19 cellular contexts compared by ENCODE assay signal in the genomic region with DNA sequence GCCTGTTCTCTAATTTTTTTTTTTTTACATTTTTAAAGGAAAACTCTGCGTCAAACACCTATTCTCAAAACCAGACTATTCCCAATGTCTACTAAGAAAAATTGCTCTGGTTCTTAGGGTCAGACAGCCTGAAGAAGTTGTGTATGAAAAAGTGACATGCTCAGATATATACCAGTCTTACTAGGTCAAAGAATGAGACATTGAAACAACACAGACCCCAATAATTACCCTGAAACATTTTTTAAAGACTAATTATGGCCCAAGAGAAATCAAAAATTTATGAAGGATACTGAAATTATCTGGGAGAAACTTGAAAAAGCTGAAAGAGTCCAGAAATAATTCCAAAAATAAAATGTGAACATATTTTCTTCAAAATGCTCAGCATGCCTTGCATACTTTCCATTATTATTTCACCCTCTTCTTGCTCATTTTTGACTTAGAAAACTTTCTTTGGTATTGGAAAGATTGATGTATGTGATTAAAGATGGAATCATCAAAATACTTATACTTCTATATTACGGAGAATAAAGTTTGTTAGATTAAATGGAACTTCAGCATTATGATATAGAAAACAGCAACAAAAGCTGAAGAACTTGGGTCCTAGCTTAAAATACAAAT.
"Had no signal": no experiment of that assay in that cellular context is flagged by ENCODE, and none has a peak within 500 bp of the region (broad histone marks: within the 10 kb centered on the region; RNA-seq: fewer than 3 reads in every experiment).

No MANE protein-coding gene starts in this region.

- H3K9ac ChIP-seq: neural progenitor cell had no signal

- ATAC-seq: heart left ventricle; naive thymus-derived CD8-positive, alpha-beta T cell; WTC11 had no signal

- H2AFZ ChIP-seq: neural progenitor cell had no signal

- H3K4me1 ChIP-seq: neural progenitor cell, spleen had no signal

- H3K27ac ChIP-seq: cardiac muscle cell, neural progenitor cell had no signal

- H3K9me3 ChIP-seq: heart left ventricle, sigmoid colon, spleen, tibial nerve had no signal

- H3K4me3 ChIP-seq: cardiac muscle cell, heart left ventricle, lung, neural progenitor cell, sigmoid colon, spleen, tibial nerve had no signal

- H3K36me3 ChIP-seq: neural progenitor cell, sigmoid colon had no signal

- H3K4me2 ChIP-seq: neural progenitor cell had no signal

- DNase-seq: activated naive CD4-positive, alpha-beta T cell; activated T-cell treated with anti-CD3 and anti-CD28 coated beads, Interleukin-2, amount 50 U/mL, for 1 hour; amniotic stem cell; effector CD4-positive, alpha-beta T cell; heart left ventricle; naive thymus-derived CD8-positive, alpha-beta T cell; retina; sigmoid colon; spleen; stimulated activated CD4-positive, alpha-beta T cell treated with anti-CD3 and anti-CD28 coated beads, Interleukin-4, amount 100 ng/mL, for 24 hours; stimulated activated naive CD4-positive, alpha-beta T cell treated with Interleukin-2 at 50 U/mL for 16 hours; T1000 had no signal

- H3K27me3 ChIP-seq: cardiac muscle cell, heart left ventricle, neural progenitor cell, sigmoid colon, spleen, tibial nerve had no signal

- FAIRE-seq: keratinocyte, urothelium cell line had no signal
